Comparison of ENCODE assay signal across 1 cellular context in the genomic region with DNA sequence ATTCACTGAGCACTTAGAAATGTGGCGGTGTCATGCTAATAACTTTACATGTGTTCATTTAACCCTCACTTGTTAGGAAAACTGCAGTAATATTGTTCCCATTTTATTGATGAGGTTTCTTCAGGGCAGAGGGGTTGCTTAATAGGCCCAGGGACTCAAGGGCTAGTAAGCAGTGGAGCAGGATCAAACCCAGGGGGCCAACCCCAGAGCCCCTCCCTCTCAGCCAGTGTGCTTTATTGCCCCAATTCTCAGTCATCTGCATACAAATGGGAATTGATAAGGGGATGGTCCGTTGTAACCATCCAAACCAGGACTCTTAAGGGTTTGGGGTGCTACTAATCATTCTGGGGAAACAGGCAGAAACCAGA.
TF ChIP-seq lines count a peak whose summit lies in the region.

No MANE protein-coding gene starts in this region.

TF ChIP-seq in WTC11, 78 proteins besides CTCF, POLR2A, EP300 and RAD21 (continued from another document):
- TF ChIP-seq, protein P1, sequence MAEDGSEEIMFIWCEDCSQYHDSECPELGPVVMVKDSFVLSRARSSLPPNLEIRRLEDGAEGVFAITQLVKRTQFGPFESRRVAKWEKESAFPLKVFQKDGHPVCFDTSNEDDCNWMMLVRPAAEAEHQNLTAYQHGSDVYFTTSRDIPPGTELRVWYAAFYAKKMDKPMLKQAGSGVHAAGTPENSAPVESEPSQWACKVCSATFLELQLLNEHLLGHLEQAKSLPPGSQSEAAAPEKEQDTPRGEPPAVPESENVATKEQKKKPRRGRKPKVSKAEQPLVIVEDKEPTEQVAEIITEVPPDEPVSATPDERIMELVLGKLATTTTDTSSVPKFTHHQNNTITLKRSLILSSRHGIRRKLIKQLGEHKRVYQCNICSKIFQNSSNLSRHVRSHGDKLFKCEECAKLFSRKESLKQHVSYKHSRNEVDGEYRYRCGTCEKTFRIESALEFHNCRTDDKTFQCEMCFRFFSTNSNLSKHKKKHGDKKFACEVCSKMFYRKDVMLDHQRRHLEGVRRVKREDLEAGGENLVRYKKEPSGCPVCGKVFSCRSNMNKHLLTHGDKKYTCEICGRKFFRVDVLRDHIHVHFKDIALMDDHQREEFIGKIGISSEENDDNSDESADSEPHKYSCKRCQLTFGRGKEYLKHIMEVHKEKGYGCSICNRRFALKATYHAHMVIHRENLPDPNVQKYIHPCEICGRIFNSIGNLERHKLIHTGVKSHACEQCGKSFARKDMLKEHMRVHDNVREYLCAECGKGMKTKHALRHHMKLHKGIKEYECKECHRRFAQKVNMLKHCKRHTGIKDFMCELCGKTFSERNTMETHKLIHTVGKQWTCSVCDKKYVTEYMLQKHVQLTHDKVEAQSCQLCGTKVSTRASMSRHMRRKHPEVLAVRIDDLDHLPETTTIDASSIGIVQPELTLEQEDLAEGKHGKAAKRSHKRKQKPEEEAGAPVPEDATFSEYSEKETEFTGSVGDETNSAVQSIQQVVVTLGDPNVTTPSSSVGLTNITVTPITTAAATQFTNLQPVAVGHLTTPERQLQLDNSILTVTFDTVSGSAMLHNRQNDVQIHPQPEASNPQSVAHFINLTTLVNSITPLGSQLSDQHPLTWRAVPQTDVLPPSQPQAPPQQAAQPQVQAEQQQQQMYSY (CRISPR knock-in tag; IDR thresholded peaks at IDR 0.05): no peak
